In the genomic region with DNA sequence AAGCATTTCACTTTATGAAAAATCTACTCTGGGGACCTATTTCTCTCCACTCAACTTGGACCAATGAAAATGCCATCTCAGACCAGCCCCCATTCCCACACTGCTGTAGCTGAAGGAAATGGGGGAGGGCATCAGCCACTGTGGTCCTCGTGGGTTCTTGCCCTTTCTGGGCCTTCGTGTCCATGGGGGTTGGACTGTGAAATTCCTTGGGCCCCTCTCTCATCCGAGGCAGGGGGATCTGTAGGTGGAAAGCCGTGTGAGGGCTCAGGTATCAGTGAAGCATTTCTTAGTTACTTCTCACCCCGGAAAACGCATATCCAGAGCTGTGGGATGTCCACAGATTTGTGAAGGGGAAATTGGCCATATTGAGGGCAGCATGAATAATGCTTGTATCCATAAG, we compare ENCODE assay signal across 22 cellular contexts.
A peak's percentile ranks its signal among the peaks of the same experiment; 100 is the strongest.
DNase-seq lines count a peak whose midpoint lies in the region; ATAC-seq and TF ChIP-seq lines count a peak whose summit lies in the region.
"Had no signal": no experiment of that assay in that cellular context is flagged by ENCODE, and none has a peak within 500 bp of the region (broad histone marks: within the 10 kb centered on the region; RNA-seq: fewer than 3 reads in every experiment).

No MANE protein-coding gene starts in this region.

- no peak overlapping the region for H3K4me3 Mint-ChIP-seq in activated CD8-positive, alpha-beta memory T cell treated with anti-CD3 and anti-CD28 coated beads, Interleukin-2, amount 10 ng/mL, durations not matched to agents 7 days and 5 days
- no peak overlapping the region for H3K4me3 Mint-ChIP-seq in osteocyte (ENCODE audit: unreplicated experiment)
- H3K4me3 Mint-ChIP-seq in activated CD4-positive, alpha-beta T cell treated with anti-CD3 and anti-CD28 coated beads, Interleukin-2, amount 10 ng/mL, durations not matched to agents 24 days and 14 days = no peak overlapping the region
- H3K4me3 Mint-ChIP-seq: B cell; CD4-positive, CD25-positive, alpha-beta regulatory T cell; CD8-positive, alpha-beta T cell; H9 had no signal

- H3K27ac ChIP-seq in coronary artery (no peak overlapping the region), esophagus muscularis mucosa (replicated peaks in 1 of 4) (no peak overlapping the region)
- H3K27ac ChIP-seq: 22Rv1, BLaER1, C4-2B, GM23248 had no signal

- peaks cover 0 to 8% (median 0%) of the 10 kb centered on the region in 4 donors for H3K27me3 ChIP-seq in esophagus muscularis mucosa
- H3K27me3 ChIP-seq: BLaER1 had no signal

- intact Hi-C loops in esophagus muscularis mucosa (cut with DNase I) = no loop called here
- intact Hi-C loops in activated CD4-positive, alpha-beta T cell treated with anti-CD3 and anti-CD28 coated beads, Interleukin-2, amount 10 ng/mL, durations not matched to agents 24 days and 14 days (cut with micrococcal nuclease) = no loop called here

- H3K9me3 Mint-ChIP-seq in activated CD8-positive, alpha-beta memory T cell treated with anti-CD3 and anti-CD28 coated beads, Interleukin-2, amount 10 ng/mL, durations not matched to agents 7 days and 5 days (ENCODE audit: low read depth) = no peaks in the 10 kb centered on the region
- H3K9me3 Mint-ChIP-seq in osteocyte (ENCODE audit: unreplicated experiment) = peaks cover under 1% of the 10 kb centered on the region
- H3K9me3 Mint-ChIP-seq in activated CD4-positive, alpha-beta T cell treated with anti-CD3 and anti-CD28 coated beads, Interleukin-2, amount 10 ng/mL, durations not matched to agents 24 days and 14 days = no peaks in the 10 kb centered on the region
- H3K9me3 Mint-ChIP-seq: CD8-positive, alpha-beta T cell had no signal

- CTCF ChIA-PET in activated CD8-positive, alpha-beta memory T cell treated with anti-CD3 and anti-CD28 coated beads, Interleukin-2, amount 10 ng/mL, durations not matched to agents 7 days and 5 days (lab: Charles Lee) = no interaction called here

- H3K4me3 ChIP-seq in coronary artery (no peak overlapping the region), esophagus muscularis mucosa (no peak overlapping the region)
- H3K4me3 ChIP-seq: BLaER1, GM12878, GM23248 had no signal

- no peak for TF ChIP-seq EP300 in esophagus muscularis mucosa (IDR thresholded peaks at IDR 0.05)

- peak; percentile 5 for DNase-seq in activated CD8-positive, alpha-beta memory T cell treated with anti-CD3 and anti-CD28 coated beads for 24 hours
- no peak for DNase-seq in activated CD8-positive, alpha-beta memory T cell treated with anti-CD3 and anti-CD28 coated beads, Interleukin-2, amount 10 ng/mL, durations not matched to agents 7 days and 5 days
- DNase-seq in coronary artery (ENCODE audit: low spot score) = peak; percentile 29
- DNase-seq in esophagus muscularis mucosa (ENCODE audit: extremely low spot score) = peak; percentile 88
- DNase-seq in osteocyte (ENCODE audit: extremely low spot score, unreplicated experiment) = peak; percentile 42
- no peak for DNase-seq in dermis blood vessel endothelial cell
- no peak for DNase-seq in activated CD4-positive, alpha-beta T cell treated with anti-CD3 and anti-CD28 coated beads, Interleukin-2, amount 10 ng/mL, durations not matched to agents 24 days and 14 days
- DNase-seq: Caco-2; CD4-positive, CD25-positive, alpha-beta regulatory T cell; DMS153; DND-41; GDM1; GM23248 had no signal

- no peaks in the 10 kb centered on the region for H3K4me1 Mint-ChIP-seq in activated CD8-positive, alpha-beta memory T cell treated with anti-CD3 and anti-CD28 coated beads, Interleukin-2, amount 10 ng/mL, durations not matched to agents 7 days and 5 days
- H3K4me1 Mint-ChIP-seq in osteocyte (ENCODE audit: unreplicated experiment) = no peaks in the 10 kb centered on the region
- no peaks in the 10 kb centered on the region for H3K4me1 Mint-ChIP-seq in activated CD4-positive, alpha-beta T cell treated with anti-CD3 and anti-CD28 coated beads, Interleukin-2, amount 10 ng/mL, durations not matched to agents 24 days and 14 days
- H3K4me1 Mint-ChIP-seq: B cell; CD4-positive, CD25-positive, alpha-beta regulatory T cell had no signal

- no peaks in the 10 kb centered on the region for H3K4me1 ChIP-seq in esophagus muscularis mucosa
- H3K4me1 ChIP-seq: BLaER1, Caco-2 had no signal

- ATAC-seq in activated CD8-positive, alpha-beta memory T cell treated with anti-CD3 and anti-CD28 coated beads, Interleukin-2, amount 10 ng/mL, durations not matched to agents 7 days and 5 days = no peak
- ATAC-seq in HG03025 (IDR thresholded peaks at IDR 0.05; ENCODE audit: low FRiP score, unreplicated experiment) = no peak
- ATAC-seq: CD8-positive, alpha-beta T cell; GM12878; HCT116 had no signal

- H3K9me3 ChIP-seq in esophagus muscularis mucosa = no peaks in the 10 kb centered on the region
- H3K9me3 ChIP-seq: BLaER1, Caco-2 had no signal

- H3K27me3 Mint-ChIP-seq in activated CD8-positive, alpha-beta memory T cell treated with anti-CD3 and anti-CD28 coated beads, Interleukin-2, amount 10 ng/mL, durations not matched to agents 7 days and 5 days = peaks cover 2% of the 10 kb centered on the region
- no peaks in the 10 kb centered on the region for H3K27me3 Mint-ChIP-seq in osteocyte (ENCODE audit: unreplicated experiment)
- H3K27me3 Mint-ChIP-seq in activated CD4-positive, alpha-beta T cell treated with anti-CD3 and anti-CD28 coated beads, Interleukin-2, amount 10 ng/mL, durations not matched to agents 24 days and 14 days = no peaks in the 10 kb centered on the region

- H3K36me3 ChIP-seq in esophagus muscularis mucosa = no peaks in the 10 kb centered on the region
- H3K36me3 ChIP-seq: BLaER1 had no signal

- no peak overlapping the region for H3K27ac Mint-ChIP-seq in activated CD8-positive, alpha-beta memory T cell treated with anti-CD3 and anti-CD28 coated beads, Interleukin-2, amount 10 ng/mL, durations not matched to agents 7 days and 5 days
- no peak overlapping the region for H3K27ac Mint-ChIP-seq in osteocyte (ENCODE audit: unreplicated experiment)
- H3K27ac Mint-ChIP-seq in activated CD4-positive, alpha-beta T cell treated with anti-CD3 and anti-CD28 coated beads, Interleukin-2, amount 10 ng/mL, durations not matched to agents 24 days and 14 days = no peak overlapping the region
- H3K27ac Mint-ChIP-seq: B cell; CD4-positive, CD25-positive, alpha-beta regulatory T cell; CD8-positive, alpha-beta T cell; H9 had no signal

- H3K36me3 Mint-ChIP-seq in activated CD8-positive, alpha-beta memory T cell treated with anti-CD3 and anti-CD28 coated beads, Interleukin-2, amount 10 ng/mL, durations not matched to agents 7 days and 5 days = no peaks in the 10 kb centered on the region
- no peaks in the 10 kb centered on the region for H3K36me3 Mint-ChIP-seq in osteocyte (ENCODE audit: unreplicated experiment)
- no peaks in the 10 kb centered on the region for H3K36me3 Mint-ChIP-seq in activated CD4-positive, alpha-beta T cell treated with anti-CD3 and anti-CD28 coated beads, Interleukin-2, amount 10 ng/mL, durations not matched to agents 24 days and 14 days (ENCODE audit: low read depth)
- H3K36me3 Mint-ChIP-seq: CD4-positive, CD25-positive, alpha-beta regulatory T cell; CD8-positive, alpha-beta T cell had no signal

- 80% methylated on average over 6 of the region's 6 CpGs for WGBS in esophagus muscularis mucosa

- TF ChIP-seq CTCF in coronary artery (IDR thresholded peaks at IDR 0.05) (no peak), esophagus muscularis mucosa (IDR thresholded peaks at IDR 0.05) (no peak), osteocyte (IDR thresholded peaks at IDR 0.05) (no peak)

- TF ChIP-seq POLR2A in esophagus muscularis mucosa (IDR thresholded peaks at IDR 0.05; ENCODE audit: low read depth) = no peak

Comparison
In these comparisons a context has a peak if more than half of its experiments do, and no peak if none do; other contexts are left out.
1. DNase-seq: peak in activated CD8-positive, alpha-beta memory T cell treated with anti-CD3 and anti-CD28 coated beads for 24 hours (single experiment), coronary artery (single experiment), esophagus muscularis mucosa (single experiment) and osteocyte (single experiment); none in activated CD8-positive, alpha-beta memory T cell treated with anti-CD3 and anti-CD28 coated beads, Interleukin-2, amount 10 ng/mL, durations not matched to agents 7 days and 5 days (single experiment), dermis blood vessel endothelial cell (single experiment) and activated CD4-positive, alpha-beta T cell treated with anti-CD3 and anti-CD28 coated beads, Interleukin-2, amount 10 ng/mL, durations not matched to agents 24 days and 14 days (single experiment).